In genomic region chr5:320524-321232, GRCh38 we compare ENCODE assay signal across 8 cellular contexts. TPM values are rescaled to one million over a fixed set of nuclear protein-coding genes. Genes with fewer than 3 reads are reported as not detected.
DNase-seq lines count a peak whose midpoint lies in the region; ATAC-seq, FAIRE-seq and TF ChIP-seq lines count a peak whose summit lies in the region.

No MANE protein-coding gene starts in this region.

- peak; percentile 1 for ATAC-seq in HG03354 (IDR thresholded peaks at IDR 0.05; ENCODE audit: poor library complexity, severe bottlenecking, unreplicated experiment)

- H4K20me1 ChIP-seq in osteoblast (ENCODE audit: insufficient read depth, low read length): peaks cover 15% of the 10 kb centered on the region

- no peak overlapping the region for H3K27ac ChIP-seq in coronary artery
- peak overlapping the region; percentile 80 for H3K27ac ChIP-seq in osteoblast (ENCODE audit: low read depth, low read length)

- no peak for TF ChIP-seq CTCF in coronary artery (IDR thresholded peaks at IDR 0.05)
- no peak for TF ChIP-seq CTCF in osteoblast (IDR thresholded peaks at IDR 0.05; ENCODE audit: extremely low read depth, low read depth, low read length)
- TF ChIP-seq CTCF in D721Med (IDR thresholded peaks at IDR 0.05; ENCODE audit: insufficient read depth, missing control alignments): no peak

- no peaks in the 10 kb centered on the region for H3K9me3 ChIP-seq in osteoblast (ENCODE audit: low read depth, low read length)

- H2AFZ ChIP-seq in osteoblast (ENCODE audit: low read length): peak overlapping the region; percentile 76

- H3K79me2 ChIP-seq in osteoblast (ENCODE audit: insufficient read depth, low read length): peaks cover 54% of the 10 kb centered on the region

- peak overlapping the region; percentile 88 for H3K4me2 ChIP-seq in osteoblast (ENCODE audit: insufficient read depth, low read length)

- H3K4me3 ChIP-seq in coronary artery (peak overlapping the region; percentile 72), osteoblast (ENCODE audit: insufficient read depth, low read length) (peak overlapping the region; percentile 79)

- peaks cover 21% of the 10 kb centered on the region for H3K36me3 ChIP-seq in osteoblast (ENCODE audit: insufficient read depth, low read length)

- H3K27me3 ChIP-seq in osteoblast (ENCODE audit: insufficient read depth, low read length): no peaks in the 10 kb centered on the region

- H3K4me1 ChIP-seq in osteoblast (ENCODE audit: insufficient read depth, low read length): peaks cover 32% of the 10 kb centered on the region

- FAIRE-seq in D721Med (lab: Jason Lieb, UNC): no peak

- DNase-seq in D341Med (ENCODE audit: low spot score): peak; percentile 45
- no peak for DNase-seq in coronary artery (ENCODE audit: low spot score)
- DNase-seq in osteoblast (ENCODE audit: insufficient read length, low spot score, missing footprints): no peak
- no peak for DNase-seq in NCI-H2029 treated with DMSO at 0.1 percent for 48 hours (lab: John Stamatoyannopoulos, UW)
- no peak for DNase-seq in MV-4-11 (lab: John Stamatoyannopoulos, UW)
- no peak for DNase-seq in D721Med (ENCODE audit: insufficient read length, low spot score)
- DNase-seq in DMS153 treated with DMSO at 0.1 percent for 48 hours (lab: John Stamatoyannopoulos, UW; ENCODE audit: unreplicated experiment): no peak

RNA-seq across cellular contexts. Expression of gene AHRR, which starts 0.8 kb away (rescaled TPM):
- 52.2 and 54.6 TPM in 2 replicates for total RNA-seq in osteoblast

RNA-seq across cellular contexts. Expression of gene PDCD6, which starts 49.2 kb away (rescaled TPM):
- 60.1 and 71.3 TPM in 2 replicates for total RNA-seq in osteoblast
